ENCODE assay signal across 21 cellular contexts in the genomic region with DNA sequence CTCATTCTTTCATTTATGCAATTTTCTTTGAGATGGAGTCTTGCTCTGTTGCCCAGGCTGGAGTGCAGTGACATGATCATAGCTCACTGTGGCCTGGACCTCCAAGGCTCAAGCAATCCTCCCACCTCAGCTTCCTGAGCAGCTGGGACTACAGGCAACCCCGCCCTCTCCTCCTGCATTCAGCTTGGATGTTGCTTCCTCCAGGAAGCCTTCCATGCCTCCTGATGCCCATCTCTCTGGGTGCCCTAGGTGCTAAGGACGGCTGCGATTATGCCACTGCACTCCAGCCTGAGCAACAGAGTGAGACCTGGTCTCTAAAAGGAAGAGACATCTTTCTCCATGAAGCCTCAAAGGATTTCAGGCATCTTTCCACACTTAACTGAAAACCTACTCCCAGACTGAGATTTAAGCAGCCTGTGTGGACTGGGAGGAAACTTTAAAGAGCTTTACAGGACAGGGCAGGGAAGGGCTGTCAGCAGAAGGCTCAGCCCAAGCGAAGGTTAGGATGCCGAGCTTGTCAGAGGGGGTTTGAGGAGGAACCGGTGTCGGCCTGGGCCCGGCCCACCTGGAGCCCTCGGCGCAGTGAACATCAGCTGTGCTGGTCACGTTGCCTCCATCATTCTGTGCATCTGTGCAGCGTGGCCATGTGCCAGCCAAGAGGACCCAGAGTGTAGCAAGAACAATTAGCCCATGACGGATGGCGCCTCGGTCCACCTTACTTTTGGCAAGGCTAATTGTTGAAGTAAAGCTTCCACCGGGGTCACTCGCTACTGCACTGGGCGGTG.
DNase-seq lines count a peak whose midpoint lies in the region; ATAC-seq, FAIRE-seq and TF ChIP-seq lines count a peak whose summit lies in the region.
"Had no signal": no experiment of that assay in that cellular context is flagged by ENCODE, and none has a peak within 500 bp of the region (broad histone marks: within the 10 kb centered on the region; RNA-seq: fewer than 3 reads in every experiment).

No MANE protein-coding gene starts in this region.

- no peak overlapping the region for H3K56ac ChIP-seq in IMR-90 (ENCODE audit: extremely low read depth, insufficient read depth, low read length)

- H4K20me1 ChIP-seq in BLaER1 treated with 17β-estradiol and CSF1 and Interleukin-3, amounts not matched to agents 10 nM and 100 nM = no peaks in the 10 kb centered on the region
- H4K20me1 ChIP-seq in IMR-90 (ENCODE audit: insufficient read depth, low read length) (no peaks in the 10 kb centered on the region), K562 (replicated peaks; ENCODE audit: control insufficient read depth, insufficient read depth, low read length) (no peaks in the 10 kb centered on the region; the same call in 1 of the 2 replicates)

- H4K8ac ChIP-seq in IMR-90 (ENCODE audit: low read depth in 2 of 2, low read length in 2 of 2) (no peak overlapping the region; a peak in 1 of 4 replicates), neuronal stem cell (ENCODE audit: low read depth, low read length) (no peak overlapping the region)

- H2BK5ac ChIP-seq in IMR-90 (ENCODE audit: low read depth, low read length, poor library complexity, severe bottlenecking) = no peak overlapping the region
- peak overlapping the region; percentile 58 for H2BK5ac ChIP-seq in neuronal stem cell (ENCODE audit: low read length)

- TF ChIP-seq POLR2A in IMR-90 (IDR thresholded peaks at IDR 0.05; ENCODE audit: low read depth, low read length) (no peak), K562 (conservative IDR thresholded peaks at IDR 0.05) (no peak)

- POLR2A ChIA-PET in IMR-90 (lab: Charles Lee; ENCODE audit: unreplicated experiment) (no interaction called here), K562 (lab: Yijun Ruan, JAX) (interaction anchor here (0.5 to 1.3 kb wide), 3 partner anchors 9 to 528 kb away, joined by 3 read pairs; no protein-coding TSS in a partner anchor)

- no peak overlapping the region for H3K9ac ChIP-seq in BLaER1 treated with 17β-estradiol and CSF1 and Interleukin-3, amounts not matched to agents 10 nM and 100 nM
- H3K9ac ChIP-seq in IMR-90 (ENCODE audit: low read depth, low read length) = no peak overlapping the region
- no peak overlapping the region for H3K9ac ChIP-seq in K562 (ENCODE audit: insufficient read depth in 1 of 2, low read depth in 2 of 2, low read length in 2 of 2)
- no peak overlapping the region for H3K9ac ChIP-seq in neuronal stem cell (ENCODE audit: low read depth, low read length, poor library complexity)
- H3K9ac ChIP-seq: KMS-11 had no signal

- H4K91ac ChIP-seq in IMR-90 (ENCODE audit: insufficient read depth, low read depth, low read length) (no peak overlapping the region), neuronal stem cell (ENCODE audit: low read depth, low read length, poor library complexity) (no peak overlapping the region)

- H2BK15ac ChIP-seq in IMR-90 (ENCODE audit: low read depth, low read length) (no peak overlapping the region), neuronal stem cell (ENCODE audit: low read length) (peak overlapping the region; percentile 76)

- peak overlapping the region in 6 of 11 experiments; percentile 17 to 89 (median 50); a peak in 5 of 22 replicates for H3K27ac ChIP-seq in BLaER1 treated with 17β-estradiol and CSF1 and Interleukin-3, amounts not matched to agents 10 nM and 100 nM
- H3K27ac ChIP-seq in IMR-90 (ENCODE audit: insufficient read depth, low read length) (no peak overlapping the region), K562 (ENCODE audit: extremely low read depth, low read depth, low read length) (no peak overlapping the region), neuronal stem cell (replicated peaks; ENCODE audit: low read length) (no peak overlapping the region)
- H3K27ac ChIP-seq: KMS-11, Peyer's patch, SK-N-MC had no signal

- in situ Hi-C loops in IMR-90 (cut with MboI; ENCODE audit: low sequenced_read_pairs) = no loop called here
- in situ Hi-C loops in K562 (cut with MboI) = no loop called here

- no peaks in the 10 kb centered on the region for H3K79me1 ChIP-seq in IMR-90 (ENCODE audit: low read depth in 1 of 2, low read length in 2 of 2)
- no peaks in the 10 kb centered on the region for H3K79me1 ChIP-seq in neuronal stem cell (ENCODE audit: low read depth, low read length)

- H3K4me1 ChIP-seq in BLaER1 treated with 17β-estradiol and CSF1 and Interleukin-3, amounts not matched to agents 10 nM and 100 nM = peaks cover 0 to 55% (median 32%) of the 10 kb centered on the region in 10 experiments; a peak in 16 of 20 replicates
- H3K4me1 ChIP-seq in IMR-90 (ENCODE audit: control insufficient read depth, insufficient read depth, low read length) (no peaks in the 10 kb centered on the region), K562 (replicated peaks in 1 of 2; ENCODE audit: control insufficient read depth in 2 of 2, insufficient read depth in 2 of 2, low read length in 2 of 2) (peaks cover 0 to 2% of the 10 kb centered on the region in 2 experiments; a peak in 2 of 5 replicates), neuronal stem cell (ENCODE audit: control insufficient read depth in 2 of 2, insufficient read depth in 1 of 2, low read depth in 1 of 2, low read length in 2 of 2) (peaks cover 0 to 6% of the 10 kb centered on the region in 2 donors)
- H3K4me1 ChIP-seq: Peyer's patch had no signal

- no peaks in the 10 kb centered on the region for H3K36me3 ChIP-seq in BLaER1 treated with 17β-estradiol and CSF1 and Interleukin-3, amounts not matched to agents 10 nM and 100 nM
- H3K36me3 ChIP-seq in IMR-90 (ENCODE audit: control insufficient read depth, insufficient read depth, low read length) = no peaks in the 10 kb centered on the region
- no peaks in the 10 kb centered on the region for H3K36me3 ChIP-seq in K562 (ENCODE audit: control insufficient read depth, insufficient read depth, low read length)
- no peaks in the 10 kb centered on the region for H3K36me3 ChIP-seq in neuronal stem cell (replicated peaks in 1 of 2; ENCODE audit: control insufficient read depth in 2 of 2, insufficient read depth in 2 of 2, low read length in 2 of 2)
- H3K36me3 ChIP-seq: Peyer's patch had no signal

- ATAC-seq in IMR-90 (ENCODE audit: low read depth) (no peak), K562 (no peak), GM18861 (IDR thresholded peaks at IDR 0.05; ENCODE audit: unreplicated experiment) (no peak)

- no peak overlapping the region; the same call in 1 of the 2 replicates for H3K4ac ChIP-seq in IMR-90 (ENCODE audit: low read depth, low read length)
- H3K4ac ChIP-seq in neuronal stem cell (ENCODE audit: low read length) = no peak overlapping the region

- TF ChIP-seq RAD21 in IMR-90 (IDR thresholded peaks at IDR 0.05; ENCODE audit: low read length) (no peak), K562 (CRISPR knock-in tag; conservative IDR thresholded peaks at IDR 0.05 in 1 of 2, IDR thresholded peaks at IDR 0.05 in 1 of 2) (no peak)

- WGBS in IMR-90 (ENCODE audit: extremely low coverage in 2 of 2, insufficient read length in 1 of 2), 2 experiments = 86% methylated on average over 10 of the region's 18 CpGs; no CpG with 5 or more reads in 1 of the 2 experiments
- WGBS in K562 (ENCODE audit: insufficient coverage, low coverage, missing lambda C conversion rate) = 12% methylated on average over 18 of the region's 18 CpGs
- no CpG with 5 or more reads among the region's 18 CpGs for WGBS in neuronal stem cell (ENCODE audit: extremely low coverage in 2 of 2, insufficient read length in 2 of 2, insufficient replicate concordance in 1 of 2), 2 donors

- H2BK120ac ChIP-seq in IMR-90 (ENCODE audit: low read depth, low read length) (no peak overlapping the region; the same call in 1 of the 2 replicates), neuronal stem cell (ENCODE audit: low read depth, low read length) (no peak overlapping the region)

- H2BK12ac ChIP-seq in neuronal stem cell (ENCODE audit: low read length) = peak overlapping the region; percentile 59

- H3K79me2 ChIP-seq in K562 (ENCODE audit: control insufficient read depth, insufficient read depth, low read length) = no peaks in the 10 kb centered on the region

- H2AK5ac ChIP-seq in IMR-90 (ENCODE audit: low read depth, low read length) = peak overlapping the region; percentile 18; the same call in 1 of the 2 replicates
- H2AK5ac ChIP-seq in neuronal stem cell (ENCODE audit: low read depth, low read length) = peak overlapping the region; percentile 13

- dilution Hi-C loops in IMR-90 (cut with HindIII; ENCODE audit: low sequenced_read_pairs, unreplicated experiment) = no loop called here

- H3K4me2 ChIP-seq in BLaER1 treated with 17β-estradiol and CSF1 and Interleukin-3, amounts not matched to agents 10 nM and 100 nM = peak overlapping the region in 7 of 11 experiments; percentile 7 to 82 (median 66); a peak in 10 of 22 replicates
- H3K4me2 ChIP-seq in IMR-90 (ENCODE audit: low read depth, low read length) (no peak overlapping the region), K562 (ENCODE audit: insufficient read depth, low read length) (no peak overlapping the region), neuronal stem cell (ENCODE audit: insufficient read depth, low read length, poor library complexity, severe bottlenecking) (no peak overlapping the region)
- H3K4me2 ChIP-seq: KMS-11 had no signal

- H3K14ac ChIP-seq in IMR-90 (replicated peaks; ENCODE audit: low read depth, low read length) (no peak overlapping the region; the same call in 1 of the 2 replicates), neuronal stem cell (ENCODE audit: low read length) (no peak overlapping the region)

- H2AFZ ChIP-seq in IMR-90 (replicated peaks; ENCODE audit: low read length, poor library complexity) = no peak overlapping the region
- no peak overlapping the region for H2AFZ ChIP-seq in K562 (ENCODE audit: low read depth, low read length)
- H2AFZ ChIP-seq in neuronal stem cell (ENCODE audit: low read length) = no peak overlapping the region

- H3K4me3 ChIP-seq in BLaER1 treated with 17β-estradiol and CSF1 and Interleukin-3, amounts not matched to agents 10 nM and 100 nM = no peak overlapping the region
- no peak overlapping the region for H3K4me3 ChIP-seq in IMR-90 (ENCODE audit: insufficient read depth, low read depth, low read length)
- H3K4me3 ChIP-seq in K562 = no peak overlapping the region
- no peak overlapping the region for H3K4me3 ChIP-seq in neuronal stem cell (ENCODE audit: low read length in 2 of 2)
- H3K4me3 ChIP-seq: Peyer's patch, SK-N-MC had no signal

- intact Hi-C loops in IMR-90 (cut with micrococcal nuclease) = loop anchor here (10.0 kb wide), 1 partner anchor 166 kb away; a partner anchor contains a TSS
- intact Hi-C loops in K562 (cut with micrococcal nuclease) = no loop called here

- H3K9me3 ChIP-seq in BLaER1 treated with 17β-estradiol and CSF1 and Interleukin-3, amounts not matched to agents 10 nM and 100 nM (replicated peaks in 1 of 11) = peaks cover 0 to 8% (median 0%) of the 10 kb centered on the region in 11 experiments; a peak in 4 of 22 replicates
- H3K9me3 ChIP-seq in IMR-90 (ENCODE audit: control insufficient read depth, insufficient read depth, low read length) (no peaks in the 10 kb centered on the region), K562 (replicated peaks; ENCODE audit: control insufficient read depth, insufficient read depth, low read depth, low read length) (no peaks in the 10 kb centered on the region), neuronal stem cell (replicated peaks in 1 of 2; ENCODE audit: control insufficient read depth in 2 of 2, insufficient read depth in 1 of 2, low read depth in 1 of 2, low read length in 2 of 2) (peaks cover 0 to under 1% of the 10 kb centered on the region in 2 donors)
- H3K9me3 ChIP-seq: Peyer's patch had no signal

- H3K9me1 ChIP-seq in IMR-90 (ENCODE audit: insufficient read depth, low read length) (no peaks in the 10 kb centered on the region), K562 (ENCODE audit: control insufficient read depth, insufficient read depth, low read length) (no peaks in the 10 kb centered on the region)

- no peak for DNase-seq in IMR-90
- no peak for DNase-seq in K562 (ENCODE audit: extremely low read depth in 1 of 4, low spot score in 3 of 4)
- no peak for DNase-seq in neuronal stem cell (ENCODE audit: low spot score)
- no peak for DNase-seq in T1000 (lab: John Stamatoyannopoulos, UW)
- no peak for DNase-seq in UCSD-AML1 (lab: John Stamatoyannopoulos, UW; ENCODE audit: unreplicated experiment)
- DNase-seq: CD8-positive, alpha-beta memory T cell; DMS153; DND-41; HCEC 1CT; NCI-H1048; NCI-H146; NCI-H1930; NCI-H526; OCI-M1; Peyer's patch; SIG-M5 had no signal

- TF ChIP-seq EP300 in K562 (IDR thresholded peaks at IDR 0.05; ENCODE audit: low read length) = no peak

- BruUV-seq in IMR-90 (replicated peaks; lab: Mats Ljungman, UMichigan) = no TSS peak
- no TSS peak for BruUV-seq in K562 (replicated peaks; lab: Mats Ljungman, UMichigan)

- no peak overlapping the region for H2AK9ac ChIP-seq in IMR-90 (replicated peaks; ENCODE audit: low read depth, low read length, poor library complexity)

- FAIRE-seq in K562 (lab: Jason Lieb, UNC) = no peak
- FAIRE-seq: GM12892 had no signal

- H3K18ac ChIP-seq in IMR-90 (ENCODE audit: low read depth, low read length) (no peak overlapping the region), neuronal stem cell (ENCODE audit: low read length) (peak overlapping the region; percentile 78)

- H3K23ac ChIP-seq in IMR-90 (ENCODE audit: low read depth, low read length) = no peak overlapping the region
- no peak overlapping the region for H3K23ac ChIP-seq in neuronal stem cell (ENCODE audit: low read depth, low read length, poor library complexity)

- H3K27me3 ChIP-seq in BLaER1 treated with 17β-estradiol and CSF1 and Interleukin-3, amounts not matched to agents 10 nM and 100 nM = no peaks in the 10 kb centered on the region
- H3K27me3 ChIP-seq in IMR-90 (ENCODE audit: control insufficient read depth, insufficient read depth, low read length) = no peaks in the 10 kb centered on the region
- peaks cover 17 to 36% of the 10 kb centered on the region in 2 experiments; a peak in 3 of 5 replicates for H3K27me3 ChIP-seq in K562 (ENCODE audit: control insufficient read depth in 2 of 2, insufficient read depth in 2 of 2, low read length in 2 of 2)
- H3K27me3 ChIP-seq in neuronal stem cell (ENCODE audit: control insufficient read depth in 3 of 3, insufficient read depth in 3 of 3, low read depth in 1 of 3, low read length in 3 of 3) = no peaks in the 10 kb centered on the region
- H3K27me3 ChIP-seq: Peyer's patch had no signal

- H2BK20ac ChIP-seq in IMR-90 (ENCODE audit: low read depth, low read length) = 0 out of 2 replicates have a peak overlapping the region, but pooled peaks have one; percentile 23

- no peak for TF ChIP-seq CTCF in IMR-90 (conservative IDR thresholded peaks at IDR 0.05; ENCODE audit: low read depth, low read length)
- no peak for TF ChIP-seq CTCF in K562 (IDR thresholded peaks at IDR 0.05 in 2 of 3, conservative IDR thresholded peaks at IDR 0.05 in 1 of 3; ENCODE audit: insufficient read depth in 2 of 3, low read depth in 1 of 3, low read length in 3 of 3)

- CTCF ChIA-PET in IMR-90 (lab: Yijun Ruan, JAX) = interaction anchor here (0.5 to 0.7 kb wide), 2 partner anchors 24 to 25 kb away, joined by 3 to 4 read pairs; no protein-coding TSS in a partner anchor
- CTCF ChIA-PET in K562 (lab: Yijun Ruan, JAX; ENCODE audit: low intra/inter-chr PET ratio) = no interaction called here

- no peak overlapping the region for H4K5ac ChIP-seq in IMR-90 (ENCODE audit: low read depth, low read length)

Comparison
In these comparisons a context has a peak if more than half of its experiments do, and no peak if none do; other contexts are left out.
1. H3K27ac ChIP-seq: peak in BLaER1 treated with 17β-estradiol and CSF1 and Interleukin-3, amounts not matched to agents 10 nM and 100 nM (6 of 11); none in IMR-90 (single experiment), K562 (single experiment) and neuronal stem cell (single experiment).
2. H3K4me2 ChIP-seq: peak in BLaER1 treated with 17β-estradiol and CSF1 and Interleukin-3, amounts not matched to agents 10 nM and 100 nM (7 of 11); none in IMR-90 (single experiment), K562 (single experiment) and neuronal stem cell (single experiment).